9 cellular contexts compared by ENCODE assay signal in the genomic region with DNA sequence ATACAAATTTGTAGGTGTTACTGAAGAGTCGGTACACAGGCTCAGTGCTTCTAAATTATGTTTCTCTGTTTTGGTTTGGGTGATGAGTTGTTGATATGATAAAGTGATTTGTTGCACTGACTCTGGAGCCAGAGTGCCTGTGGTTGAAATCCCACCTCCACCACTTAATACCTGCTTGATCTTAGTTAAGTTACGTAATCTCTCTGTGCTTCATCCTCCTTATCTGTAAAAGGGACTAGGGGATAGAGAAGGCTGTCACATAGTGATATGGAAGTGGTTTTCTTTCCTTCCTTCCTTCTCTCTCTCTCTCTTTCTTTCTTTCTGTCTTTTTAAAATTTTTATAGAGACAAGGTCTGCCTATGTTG. TPM values are rescaled to one million over a fixed set of nuclear protein-coding genes. Genes with fewer than 3 reads are reported as not detected.
A peak's percentile ranks its signal among the peaks of the same experiment; 100 is the strongest.
DNase-seq lines count a peak whose midpoint lies in the region; ATAC-seq, FAIRE-seq and TF ChIP-seq lines count a peak whose summit lies in the region.
"Had no signal": no experiment of that assay in that cellular context is flagged by ENCODE, and none has a peak within 500 bp of the region (broad histone marks: within the 10 kb centered on the region; RNA-seq: fewer than 3 reads in every experiment).

No MANE protein-coding gene starts in this region.

- no peaks in the 10 kb centered on the region for H3K9me3 Mint-ChIP-seq in activated CD8-positive, alpha-beta T cell treated with anti-CD3 and anti-CD28 coated beads, Interleukin-2, amount 10 ng/mL, durations not matched to agents 7 days and 5 days (ENCODE audit: insufficient read depth)

- TF ChIP-seq CTCF in kidney (IDR thresholded peaks at IDR 0.05; ENCODE audit: borderline replicate concordance, extremely low read depth, insufficient read depth), result no peak

- H3K27ac ChIP-seq in kidney (ENCODE audit: low read depth in 2 of 2, low read length in 2 of 2) (peak overlapping the region in 1 of 2 donors; percentile 86), substantia nigra (ENCODE audit: low read depth, low read length, poor library complexity, severe bottlenecking) (peak overlapping the region; percentile 77)

- peaks cover 6 to 21% of the 10 kb centered on the region in 2 donors for H3K4me1 ChIP-seq in kidney (ENCODE audit: control insufficient read depth in 1 of 2, insufficient read depth in 1 of 2, low read depth in 1 of 2, low read length in 2 of 2)

- peak overlapping the region; percentile 0 to 82 for H3K4me3 ChIP-seq in kidney (ENCODE audit: low read length in 2 of 2)

- H3K9me3 ChIP-seq in kidney (ENCODE audit: control insufficient read depth in 1 of 2, low read length in 2 of 2), result no peaks in the 10 kb centered on the region

- H3K4me3 Mint-ChIP-seq in activated CD8-positive, alpha-beta T cell treated with anti-CD3 and anti-CD28 coated beads, Interleukin-2, amount 10 ng/mL, durations not matched to agents 7 days and 5 days, result peak overlapping the region; percentile 80

- POLR2A ChIA-PET in activated CD8-positive, alpha-beta T cell treated with anti-CD3 and anti-CD28 coated beads, Interleukin-2, amount 10 ng/mL, durations not matched to agents 7 days and 5 days (lab: Charles Lee), result no interaction called here

- H3K27ac Mint-ChIP-seq in activated CD8-positive, alpha-beta T cell treated with anti-CD3 and anti-CD28 coated beads, Interleukin-2, amount 10 ng/mL, durations not matched to agents 7 days and 5 days, result peak overlapping the region; percentile 88

- H3K9ac ChIP-seq in kidney (ENCODE audit: low read length in 2 of 2), result no peak overlapping the region

- H3K4me1 Mint-ChIP-seq in activated CD8-positive, alpha-beta T cell treated with anti-CD3 and anti-CD28 coated beads, Interleukin-2, amount 10 ng/mL, durations not matched to agents 7 days and 5 days (ENCODE audit: low read depth), result peaks cover 26% of the 10 kb centered on the region

- no peak for FAIRE-seq in kidney (lab: Jason Lieb, UNC)
- FAIRE-seq: islet of Langerhans had no signal

- H3K36me3 ChIP-seq in kidney (ENCODE audit: control insufficient read depth in 1 of 2, insufficient read depth in 2 of 2, low read length in 2 of 2), result peaks cover 0 to 4% of the 10 kb centered on the region in 2 donors

- H3K36me3 Mint-ChIP-seq in activated CD8-positive, alpha-beta T cell treated with anti-CD3 and anti-CD28 coated beads, Interleukin-2, amount 10 ng/mL, durations not matched to agents 7 days and 5 days (ENCODE audit: low read depth), result peaks cover 11% of the 10 kb centered on the region

- no peaks in the 10 kb centered on the region for H3K27me3 Mint-ChIP-seq in activated CD8-positive, alpha-beta T cell treated with anti-CD3 and anti-CD28 coated beads, Interleukin-2, amount 10 ng/mL, durations not matched to agents 7 days and 5 days (ENCODE audit: low read depth)

- intact Hi-C loops in kidney (cut with DNase I), result no loop called here

- no peak for ATAC-seq in activated CD8-positive, alpha-beta T cell treated with anti-CD3 and anti-CD28 coated beads, Interleukin-2, amount 10 ng/mL, durations not matched to agents 7 days and 5 days
- no peak for ATAC-seq in GM18909 (IDR thresholded peaks at IDR 0.05; ENCODE audit: poor library complexity, unreplicated experiment)
- ATAC-seq in GM21619 (IDR thresholded peaks at IDR 0.05; ENCODE audit: unreplicated experiment), result no peak

- CTCF ChIA-PET in activated CD8-positive, alpha-beta T cell treated with anti-CD3 and anti-CD28 coated beads, Interleukin-2, amount 10 ng/mL, durations not matched to agents 7 days and 5 days (lab: Charles Lee), result interaction anchor here (1.6 kb wide), 1 partner anchor 223 kb away, joined by 4 read pairs; no protein-coding TSS in a partner anchor

- DNase-seq in NCI-H82 (lab: John Stamatoyannopoulos, UW) (peak; percentile 18), NCI-H82 treated with DMSO at 0.1 percent for 48 hours (lab: John Stamatoyannopoulos, UW; ENCODE audit: unreplicated experiment) (no peak), kidney (no peak), substantia nigra (lab: John Stamatoyannopoulos, UW) (no peak)
- DNase-seq in activated CD8-positive, alpha-beta T cell treated with anti-CD3 and anti-CD28 coated beads, Interleukin-2, amount 10 ng/mL, durations not matched to agents 7 days and 5 days, result no peak
- DNase-seq in NK-92 treated with Interleukin-12 subunit alpha and Interleukin-12 subunit beta, amount 100 ng/mL, for 24 hours (lab: John Stamatoyannopoulos, UW), result no peak

RNA-seq across cellular contexts. Expression of a gene that starts 0.7 kb away (rescaled TPM):
- total RNA-seq in activated CD8-positive, alpha-beta T cell treated with anti-CD3 and anti-CD28 coated beads, Interleukin-2, amount 10 ng/mL, durations not matched to agents 7 days and 5 days, result 10 to 100 TPM; 23.2 to 25.3 TPM
- total RNA-seq in kidney, result 20.0 TPM
- polyA plus RNA-seq in kidney (ENCODE audit: insufficient read depth, low read depth, low replicate concordance), result 11.9 TPM

RNA-seq across cellular contexts. Expression of a gene that starts 8.5 kb away (rescaled TPM):
- total RNA-seq in activated CD8-positive, alpha-beta T cell treated with anti-CD3 and anti-CD28 coated beads, Interleukin-2, amount 10 ng/mL, durations not matched to agents 7 days and 5 days, result 10 to 100 TPM; 25.2 to 26.3 TPM
- total RNA-seq in kidney, result 26.1 TPM
- polyA plus RNA-seq in kidney (ENCODE audit: insufficient read depth, low read depth, low replicate concordance), result 14.0 TPM

RNA-seq across cellular contexts. Expression of a gene that starts 55.7 kb away (rescaled TPM):
- 10 to 100 TPM; 83.6 to 87.1 TPM for total RNA-seq in activated CD8-positive, alpha-beta T cell treated with anti-CD3 and anti-CD28 coated beads, Interleukin-2, amount 10 ng/mL, durations not matched to agents 7 days and 5 days
- total RNA-seq in kidney, result 56.1 TPM
- 27.9 TPM for polyA plus RNA-seq in kidney (ENCODE audit: insufficient read depth, low read depth, low replicate concordance)
